ENCODE assay signal across 2 cellular contexts in the genomic region with DNA sequence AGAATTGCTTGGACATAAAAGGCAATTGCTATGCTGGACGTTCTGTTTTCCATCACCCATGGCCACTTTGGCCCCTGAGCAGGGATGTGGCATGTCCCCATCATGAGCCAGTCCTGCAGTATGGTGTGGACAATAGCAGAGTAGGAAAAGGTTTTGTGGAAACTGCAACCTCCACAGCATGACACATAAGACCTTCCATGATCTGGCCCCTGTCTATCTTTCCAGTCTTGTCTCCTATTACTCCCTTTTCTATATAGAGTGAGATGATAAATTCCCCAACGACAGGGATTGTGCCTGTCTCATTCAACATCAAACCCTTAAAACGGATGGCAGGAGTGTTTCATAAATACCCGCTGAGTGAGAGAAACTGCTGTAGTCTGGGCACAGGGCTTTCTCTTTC.
TF ChIP-seq lines count a peak whose summit lies in the region.

No MANE protein-coding gene starts in this region.

TF ChIP-seq in SK-N-SH treated with all-trans-retinoic acid at 6 μM for 48 hours, 23 proteins besides CTCF, POLR2A, EP300 and RAD21:
- TF ChIP-seq, protein P1, sequence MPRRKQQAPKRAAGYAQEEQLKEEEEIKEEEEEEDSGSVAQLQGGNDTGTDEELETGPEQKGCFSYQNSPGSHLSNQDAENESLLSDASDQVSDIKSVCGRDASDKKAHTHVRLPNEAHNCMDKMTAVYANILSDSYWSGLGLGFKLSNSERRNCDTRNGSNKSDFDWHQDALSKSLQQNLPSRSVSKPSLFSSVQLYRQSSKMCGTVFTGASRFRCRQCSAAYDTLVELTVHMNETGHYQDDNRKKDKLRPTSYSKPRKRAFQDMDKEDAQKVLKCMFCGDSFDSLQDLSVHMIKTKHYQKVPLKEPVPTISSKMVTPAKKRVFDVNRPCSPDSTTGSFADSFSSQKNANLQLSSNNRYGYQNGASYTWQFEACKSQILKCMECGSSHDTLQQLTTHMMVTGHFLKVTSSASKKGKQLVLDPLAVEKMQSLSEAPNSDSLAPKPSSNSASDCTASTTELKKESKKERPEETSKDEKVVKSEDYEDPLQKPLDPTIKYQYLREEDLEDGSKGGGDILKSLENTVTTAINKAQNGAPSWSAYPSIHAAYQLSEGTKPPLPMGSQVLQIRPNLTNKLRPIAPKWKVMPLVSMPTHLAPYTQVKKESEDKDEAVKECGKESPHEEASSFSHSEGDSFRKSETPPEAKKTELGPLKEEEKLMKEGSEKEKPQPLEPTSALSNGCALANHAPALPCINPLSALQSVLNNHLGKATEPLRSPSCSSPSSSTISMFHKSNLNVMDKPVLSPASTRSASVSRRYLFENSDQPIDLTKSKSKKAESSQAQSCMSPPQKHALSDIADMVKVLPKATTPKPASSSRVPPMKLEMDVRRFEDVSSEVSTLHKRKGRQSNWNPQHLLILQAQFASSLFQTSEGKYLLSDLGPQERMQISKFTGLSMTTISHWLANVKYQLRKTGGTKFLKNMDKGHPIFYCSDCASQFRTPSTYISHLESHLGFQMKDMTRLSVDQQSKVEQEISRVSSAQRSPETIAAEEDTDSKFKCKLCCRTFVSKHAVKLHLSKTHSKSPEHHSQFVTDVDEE (CRISPR knock-in tag; IDR thresholded peaks at IDR 0.05) = no peak
- no peak for TF ChIP-seq ARNTL (CRISPR knock-in tag; IDR thresholded peaks at IDR 0.05; ENCODE audit: borderline replicate concordance, low read depth)
- peak; percentile 94 for TF ChIP-seq ZNF70 (CRISPR knock-in tag; IDR thresholded peaks at IDR 0.05)

TF ChIP-seq in SK-N-SH, 30 proteins besides CTCF, POLR2A, EP300 and RAD21 (continued from another document):
- TF ChIP-seq, protein P2, sequence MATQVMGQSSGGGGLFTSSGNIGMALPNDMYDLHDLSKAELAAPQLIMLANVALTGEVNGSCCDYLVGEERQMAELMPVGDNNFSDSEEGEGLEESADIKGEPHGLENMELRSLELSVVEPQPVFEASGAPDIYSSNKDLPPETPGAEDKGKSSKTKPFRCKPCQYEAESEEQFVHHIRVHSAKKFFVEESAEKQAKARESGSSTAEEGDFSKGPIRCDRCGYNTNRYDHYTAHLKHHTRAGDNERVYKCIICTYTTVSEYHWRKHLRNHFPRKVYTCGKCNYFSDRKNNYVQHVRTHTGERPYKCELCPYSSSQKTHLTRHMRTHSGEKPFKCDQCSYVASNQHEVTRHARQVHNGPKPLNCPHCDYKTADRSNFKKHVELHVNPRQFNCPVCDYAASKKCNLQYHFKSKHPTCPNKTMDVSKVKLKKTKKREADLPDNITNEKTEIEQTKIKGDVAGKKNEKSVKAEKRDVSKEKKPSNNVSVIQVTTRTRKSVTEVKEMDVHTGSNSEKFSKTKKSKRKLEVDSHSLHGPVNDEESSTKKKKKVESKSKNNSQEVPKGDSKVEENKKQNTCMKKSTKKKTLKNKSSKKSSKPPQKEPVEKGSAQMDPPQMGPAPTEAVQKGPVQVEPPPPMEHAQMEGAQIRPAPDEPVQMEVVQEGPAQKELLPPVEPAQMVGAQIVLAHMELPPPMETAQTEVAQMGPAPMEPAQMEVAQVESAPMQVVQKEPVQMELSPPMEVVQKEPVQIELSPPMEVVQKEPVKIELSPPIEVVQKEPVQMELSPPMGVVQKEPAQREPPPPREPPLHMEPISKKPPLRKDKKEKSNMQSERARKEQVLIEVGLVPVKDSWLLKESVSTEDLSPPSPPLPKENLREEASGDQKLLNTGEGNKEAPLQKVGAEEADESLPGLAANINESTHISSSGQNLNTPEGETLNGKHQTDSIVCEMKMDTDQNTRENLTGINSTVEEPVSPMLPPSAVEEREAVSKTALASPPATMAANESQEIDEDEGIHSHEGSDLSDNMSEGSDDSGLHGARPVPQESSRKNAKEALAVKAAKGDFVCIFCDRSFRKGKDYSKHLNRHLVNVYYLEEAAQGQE (IDR thresholded peaks at IDR 0.05; ENCODE audit: low read depth, low read length) = no peak
- no peak for TF ChIP-seq FOXJ3 (CRISPR knock-in tag; IDR thresholded peaks at IDR 0.05)
- TF ChIP-seq MXI1 (IDR thresholded peaks at IDR 0.05; ENCODE audit: low read depth, low read length) = no peak
- TF ChIP-seq ZBTB33 (IDR thresholded peaks at IDR 0.05; ENCODE audit: borderline replicate concordance, low read depth) = no peak
- TF ChIP-seq IRF3 (IDR thresholded peaks at IDR 0.05; ENCODE audit: low read depth, low read length) = no peak
- no peak for TF ChIP-seq FOXM1 (IDR thresholded peaks at IDR 0.05; ENCODE audit: low read depth)
- TF ChIP-seq RFX5 (IDR thresholded peaks at IDR 0.05; ENCODE audit: low read length) = no peak
- TF ChIP-seq SMC3 (IDR thresholded peaks at IDR 0.05; ENCODE audit: low read depth, low read length) = no peak
- no peak for TF ChIP-seq POLR2AphosphoS5 (IDR thresholded peaks at IDR 0.05; ENCODE audit: low read depth, low read length)
- TF ChIP-seq GABPA (IDR thresholded peaks at IDR 0.05; ENCODE audit: low read depth) = no peak
- TF ChIP-seq TAF1 (IDR thresholded peaks at IDR 0.05; ENCODE audit: borderline replicate concordance, low read depth, low read length) = no peak
- TF ChIP-seq YY1 (IDR thresholded peaks at IDR 0.05; ENCODE audit: low read depth) = no peak
- TF ChIP-seq GATA2 (CRISPR knock-in tag; IDR thresholded peaks at IDR 0.05) = no peak
